Comparison of ENCODE assay signal across 29 cellular contexts in genomic region chr5:146394486-146394885, GRCh38. TPM values are rescaled to one million over a fixed set of nuclear protein-coding genes. Genes with fewer than 3 reads are reported as not detected.
"Had no signal": no experiment of that assay in that cellular context is flagged by ENCODE, and none has a peak within 500 bp of the region (broad histone marks: within the 10 kb centered on the region; RNA-seq: fewer than 3 reads in every experiment).

No MANE protein-coding gene starts in this region.

- H3K27ac Mint-ChIP-seq: dendritic cell treated with granulocyte-macrophage colony-stimulating factor and Interleukin-4, amounts not matched to agents 40 ng/mL and 50 ng/mL, for 4 days; immature natural killer cell; memory B cell; naive B cell; nephron; neural progenitor cell; progenitor cell of endocrine pancreas; stimulated activated naive B cell treated with anti-CD40 and anti-IgM and Interleukin-4, amounts not matched to agents 10 μg/mL and 1 μg/mL and 100 μg/mL, for 72 hours; stimulated activated naive CD8-positive, alpha-beta T cell treated with anti-CD3 and anti-CD28 coated beads, Interleukin-15, Interleukin-2, amounts not matched to agents 100 ng/mL and 50 ng/mL, for 24 hours had no signal

- DNase-seq: colonic mucosa; effector memory CD4-positive, alpha-beta T cell; foreskin melanocyte; hypothalamus; immature natural killer cell; islet precursor cell; left ventricle myocardium superior; lower lobe of right lung; mucosa of descending colon; naive B cell; right lobe of liver; small intestine; stimulated activated CD4-positive, alpha-beta T cell treated with anti-CD3 and anti-CD28 coated beads, Interleukin-15, amount 100 ng/mL, for 24 hours; stimulated activated CD4-positive, alpha-beta T cell treated with anti-CD3 and anti-CD28 coated beads, Interleukin-2, amount 100 ng/mL, for 48 hours; stimulated activated naive B cell treated with anti-CD40 and anti-IgM and Interleukin-4, amounts not matched to agents 10 μg/mL and 1 μg/mL and 100 μg/mL, for 72 hours; upper lobe of left lung had no signal

- H3K36me3 Mint-ChIP-seq: immature natural killer cell; memory B cell; naive B cell; neural progenitor cell; stimulated activated naive B cell treated with anti-CD40 and anti-IgM and Interleukin-4, amounts not matched to agents 10 μg/mL and 1 μg/mL and 100 μg/mL, for 72 hours had no signal

- H3K79me2 ChIP-seq: parathyroid adenoma had no signal

- H3K4me1 Mint-ChIP-seq: immature natural killer cell; memory B cell; naive B cell; nephron; neural progenitor cell; stimulated activated naive B cell treated with anti-CD40 and anti-IgM and Interleukin-4, amounts not matched to agents 10 μg/mL and 1 μg/mL and 100 μg/mL, for 72 hours had no signal

- H3K9me3 ChIP-seq: colonic mucosa, esophagus muscularis mucosa, lower lobe of right lung, mucosa of descending colon, right lobe of liver, thoracic aorta, tibial nerve, upper lobe of left lung had no signal

- H3K4me3 ChIP-seq: colonic mucosa, esophagus muscularis mucosa, lower lobe of right lung, mucosa of descending colon, neural progenitor cell, right lobe of liver, thoracic aorta, tibial nerve, upper lobe of left lung had no signal

- H3K27me3 Mint-ChIP-seq: dendritic cell treated with granulocyte-macrophage colony-stimulating factor and Interleukin-4, amounts not matched to agents 40 ng/mL and 50 ng/mL, for 4 days had no signal

- H3K9ac ChIP-seq: neural progenitor cell, parathyroid adenoma had no signal

- H3K9me3 Mint-ChIP-seq: dendritic cell treated with granulocyte-macrophage colony-stimulating factor and Interleukin-4, amounts not matched to agents 40 ng/mL and 50 ng/mL, for 4 days; immature natural killer cell; memory B cell; nephron; neural progenitor cell; stimulated activated naive B cell treated with anti-CD40 and anti-IgM and Interleukin-4, amounts not matched to agents 10 μg/mL and 1 μg/mL and 100 μg/mL, for 72 hours; stimulated activated naive CD8-positive, alpha-beta T cell treated with anti-CD3 and anti-CD28 coated beads, Interleukin-15, Interleukin-2, amounts not matched to agents 100 ng/mL and 50 ng/mL, for 24 hours had no signal

- H3K36me3 ChIP-seq: colonic mucosa, esophagus muscularis mucosa, lower lobe of right lung, neural progenitor cell, right lobe of liver, thoracic aorta, tibial nerve, upper lobe of left lung had no signal

- H3K27ac ChIP-seq: colonic mucosa, esophagus muscularis mucosa, lower lobe of right lung, neural progenitor cell, parathyroid adenoma, right lobe of liver, thoracic aorta, tibial nerve, upper lobe of left lung had no signal

- H3K4me1 ChIP-seq: colonic mucosa, esophagus muscularis mucosa, lower lobe of right lung, parathyroid adenoma, right lobe of liver, tibial nerve, upper lobe of left lung had no signal

- H3K27me3 ChIP-seq: colonic mucosa, right lobe of liver, upper lobe of left lung had no signal

- H3K4me3 Mint-ChIP-seq: dendritic cell treated with granulocyte-macrophage colony-stimulating factor and Interleukin-4, amounts not matched to agents 40 ng/mL and 50 ng/mL, for 4 days; immature natural killer cell; memory B cell; nephron; neural progenitor cell; stimulated activated naive B cell treated with anti-CD40 and anti-IgM and Interleukin-4, amounts not matched to agents 10 μg/mL and 1 μg/mL and 100 μg/mL, for 72 hours; stimulated activated naive CD8-positive, alpha-beta T cell treated with anti-CD3 and anti-CD28 coated beads, Interleukin-15, Interleukin-2, amounts not matched to agents 100 ng/mL and 50 ng/mL, for 24 hours had no signal

- ATAC-seq: left ventricle myocardium superior; lower lobe of right lung; mucosa of descending colon; right lobe of liver; stimulated activated naive B cell treated with anti-CD40 and anti-IgM and Interleukin-4, amounts not matched to agents 10 μg/mL and 1 μg/mL and 100 μg/mL, for 72 hours had no signal

- H2AFZ ChIP-seq: neural progenitor cell, parathyroid adenoma had no signal

RNA-seq across cellular contexts. Expression of gene POU4F3, which starts 55.8 kb away (rescaled TPM):
- total RNA-seq: colonic mucosa, endothelial cell of umbilical vein, epithelial cell of proximal tubule, fibroblast of lung, left ventricle myocardium superior, lower lobe of right lung, mucosa of descending colon, progenitor cell of endocrine pancreas, thoracic aorta had no signal
- polyA plus RNA-seq: fibroblast of lung, immature natural killer cell had no signal
